29 cellular contexts compared by ENCODE assay signal in the genomic region with DNA sequence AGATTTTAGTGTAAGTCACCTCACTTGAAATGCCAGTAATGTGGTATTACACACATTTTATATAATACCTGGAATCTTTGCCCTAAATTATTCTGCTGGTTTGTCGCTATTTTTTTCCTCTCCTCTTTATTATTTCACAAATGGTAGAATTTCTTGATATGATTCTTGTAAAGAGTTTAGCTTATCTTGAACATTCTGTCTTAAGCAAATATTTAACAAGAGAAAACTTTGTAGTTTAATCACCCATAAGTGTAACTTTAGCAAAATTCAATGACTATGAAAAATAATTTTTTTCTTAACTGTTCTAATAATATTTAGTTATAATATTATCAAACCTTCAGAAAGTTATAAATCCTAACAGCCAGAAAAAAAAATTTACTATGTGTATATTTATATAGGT.
"Had no signal": no experiment of that assay in that cellular context is flagged by ENCODE, and none has a peak within 500 bp of the region (broad histone marks: within the 10 kb centered on the region; RNA-seq: fewer than 3 reads in every experiment).

No MANE protein-coding gene starts in this region.

- H3K27ac Mint-ChIP-seq: activated B cell treated with CpG ODN at 0.5 μM for 24 hours; activated CD8-positive, alpha-beta T cell treated with anti-CD3 and anti-CD28 coated beads for 36 hours; activated naive CD4-positive, alpha-beta T cell treated with anti-CD3 and anti-CD28 coated beads for 36 hours; activated naive CD4-positive, alpha-beta T cell treated with anti-CD3 and anti-CD28 coated beads, Interleukin-2, amount 50 U/mL, for 24 hours; activated naive CD8-positive, alpha-beta T cell treated with anti-CD3 and anti-CD28 coated beads for 36 hours; activated naive CD8-positive, alpha-beta T cell treated with anti-CD3 and anti-CD28 coated beads, Interleukin-2, amount 50 U/mL, for 24 hours; activated T-helper 2 cell treated with anti-CD3 and anti-CD28 coated beads, Interferon-gamma antibody, Interleukin-2, Interleukin-4, amounts not matched to agents 10 μg/mL and 5 μg/mL and 100 μg/mL, durations not matched to agents 14 hours and 24 hours and 36 hours had no signal

- ATAC-seq: activated CD4-positive, CD25-positive, alpha-beta regulatory T cell treated with anti-CD3 and anti-CD28 coated beads, Interleukin-2, amount 50 U/mL, for 24 hours; activated CD8-positive, alpha-beta T cell treated with anti-CD3 and anti-CD28 coated beads for 36 hours; activated naive CD8-positive, alpha-beta T cell treated with anti-CD3 and anti-CD28 coated beads, Interleukin-2, amount 50 U/mL, for 24 hours; activated T-cell treated with anti-CD3 and anti-CD28 coated beads, Interleukin-2, amount 50 U/mL, for 4 hours; body of pancreas had no signal

- H3K4me1 ChIP-seq: adrenal gland, colonic mucosa, esophagus squamous epithelium had no signal

- H3K4me3 ChIP-seq: adrenal gland, body of pancreas, colonic mucosa, esophagus squamous epithelium had no signal

- H3K27me3 Mint-ChIP-seq: activated B cell treated with CpG ODN at 0.5 μM for 24 hours; activated CD8-positive, alpha-beta T cell treated with anti-CD3 and anti-CD28 coated beads for 36 hours; activated naive CD4-positive, alpha-beta T cell treated with anti-CD3 and anti-CD28 coated beads, Interleukin-2, amount 50 U/mL, for 24 hours; activated naive CD8-positive, alpha-beta T cell treated with anti-CD3 and anti-CD28 coated beads for 36 hours; activated naive CD8-positive, alpha-beta T cell treated with anti-CD3 and anti-CD28 coated beads, Interleukin-2, amount 50 U/mL, for 24 hours had no signal

- H3K27me3 ChIP-seq: adrenal gland, body of pancreas, colonic mucosa, esophagus squamous epithelium had no signal

- H3K36me3 ChIP-seq: colonic mucosa had no signal

- DNase-seq: activated B cell treated with CpG ODN at 0.5 μM for 24 hours; activated CD4-positive, alpha-beta T cell treated with anti-CD3 and anti-CD28 coated beads for 48 hours; activated CD4-positive, alpha-beta T cell treated with anti-CD3 and anti-CD28 coated beads, Interleukin-2, amount 50 U/mL, for 1 hour; activated CD4-positive, alpha-beta T cell treated with anti-CD3 and anti-CD28 coated beads, Interleukin-2, amount 50 U/mL, for 48 hours; activated CD8-positive, alpha-beta memory T cell treated with anti-CD3 and anti-CD28 coated beads for 24 hours; activated CD8-positive, alpha-beta T cell treated with anti-CD3 and anti-CD28 coated beads for 36 hours; activated effector memory CD4-positive, alpha-beta T cell treated with anti-CD3 and anti-CD28 coated beads, Interleukin-2, amount 50 U/mL, for 16 hours; activated naive CD4-positive, alpha-beta T cell treated with anti-CD3 and anti-CD28 coated beads for 36 hours; activated naive CD8-positive, alpha-beta T cell treated with anti-CD3 and anti-CD28 coated beads for 36 hours; activated naive CD8-positive, alpha-beta T cell treated with anti-CD3 and anti-CD28 coated beads, Interleukin-2, amount 50 U/mL, for 24 hours; activated T-cell treated with anti-CD3 and anti-CD28 coated beads, Interleukin-2, amount 50 U/mL, for 4 hours; adrenal gland; amygdala; aorta; body of pancreas; caudate nucleus; colonic mucosa; effector CD8-positive, alpha-beta T cell; esophagus squamous epithelium; foreskin melanocyte; head of caudate nucleus; T-helper 2 cell; WERI-Rb-1 had no signal

- FAIRE-seq: endothelial cell of umbilical vein, TTC549 had no signal

- H3K9me3 ChIP-seq: body of pancreas, colonic mucosa, esophagus squamous epithelium had no signal

- H3K27ac ChIP-seq: adrenal gland, body of pancreas, colonic mucosa, epithelial cell of prostate, esophagus squamous epithelium, WERI-Rb-1 had no signal

- H3K9me3 Mint-ChIP-seq: activated B cell treated with CpG ODN at 0.5 μM for 24 hours; activated CD8-positive, alpha-beta T cell treated with anti-CD3 and anti-CD28 coated beads for 36 hours; activated naive CD4-positive, alpha-beta T cell treated with anti-CD3 and anti-CD28 coated beads for 36 hours; activated naive CD4-positive, alpha-beta T cell treated with anti-CD3 and anti-CD28 coated beads, Interleukin-2, amount 50 U/mL, for 24 hours; activated naive CD8-positive, alpha-beta T cell treated with anti-CD3 and anti-CD28 coated beads for 36 hours; activated naive CD8-positive, alpha-beta T cell treated with anti-CD3 and anti-CD28 coated beads, Interleukin-2, amount 50 U/mL, for 24 hours; activated T-cell treated with anti-CD3 and anti-CD28 coated beads, Interleukin-2, amount 50 U/mL, for 4 hours; activated T-helper 2 cell treated with anti-CD3 and anti-CD28 coated beads, Interferon-gamma antibody, Interleukin-2, Interleukin-4, amounts not matched to agents 10 μg/mL and 5 μg/mL and 100 μg/mL, durations not matched to agents 14 hours and 24 hours and 36 hours had no signal

- H3K4me1 Mint-ChIP-seq: activated B cell treated with CpG ODN at 0.5 μM for 24 hours; activated naive CD4-positive, alpha-beta T cell treated with anti-CD3 and anti-CD28 coated beads, Interleukin-2, amount 50 U/mL, for 24 hours; activated naive CD8-positive, alpha-beta T cell treated with anti-CD3 and anti-CD28 coated beads, Interleukin-2, amount 50 U/mL, for 24 hours had no signal

- H3K4me3 Mint-ChIP-seq: activated B cell treated with CpG ODN at 0.5 μM for 24 hours; activated CD8-positive, alpha-beta T cell treated with anti-CD3 and anti-CD28 coated beads for 36 hours; activated naive CD4-positive, alpha-beta T cell treated with anti-CD3 and anti-CD28 coated beads for 36 hours; activated naive CD4-positive, alpha-beta T cell treated with anti-CD3 and anti-CD28 coated beads, Interleukin-2, amount 50 U/mL, for 24 hours; activated naive CD8-positive, alpha-beta T cell treated with anti-CD3 and anti-CD28 coated beads for 36 hours; activated naive CD8-positive, alpha-beta T cell treated with anti-CD3 and anti-CD28 coated beads, Interleukin-2, amount 50 U/mL, for 24 hours; activated T-cell treated with anti-CD3 and anti-CD28 coated beads, Interleukin-2, amount 50 U/mL, for 4 hours had no signal
